8 cellular contexts compared by ENCODE assay signal in the genomic region with DNA sequence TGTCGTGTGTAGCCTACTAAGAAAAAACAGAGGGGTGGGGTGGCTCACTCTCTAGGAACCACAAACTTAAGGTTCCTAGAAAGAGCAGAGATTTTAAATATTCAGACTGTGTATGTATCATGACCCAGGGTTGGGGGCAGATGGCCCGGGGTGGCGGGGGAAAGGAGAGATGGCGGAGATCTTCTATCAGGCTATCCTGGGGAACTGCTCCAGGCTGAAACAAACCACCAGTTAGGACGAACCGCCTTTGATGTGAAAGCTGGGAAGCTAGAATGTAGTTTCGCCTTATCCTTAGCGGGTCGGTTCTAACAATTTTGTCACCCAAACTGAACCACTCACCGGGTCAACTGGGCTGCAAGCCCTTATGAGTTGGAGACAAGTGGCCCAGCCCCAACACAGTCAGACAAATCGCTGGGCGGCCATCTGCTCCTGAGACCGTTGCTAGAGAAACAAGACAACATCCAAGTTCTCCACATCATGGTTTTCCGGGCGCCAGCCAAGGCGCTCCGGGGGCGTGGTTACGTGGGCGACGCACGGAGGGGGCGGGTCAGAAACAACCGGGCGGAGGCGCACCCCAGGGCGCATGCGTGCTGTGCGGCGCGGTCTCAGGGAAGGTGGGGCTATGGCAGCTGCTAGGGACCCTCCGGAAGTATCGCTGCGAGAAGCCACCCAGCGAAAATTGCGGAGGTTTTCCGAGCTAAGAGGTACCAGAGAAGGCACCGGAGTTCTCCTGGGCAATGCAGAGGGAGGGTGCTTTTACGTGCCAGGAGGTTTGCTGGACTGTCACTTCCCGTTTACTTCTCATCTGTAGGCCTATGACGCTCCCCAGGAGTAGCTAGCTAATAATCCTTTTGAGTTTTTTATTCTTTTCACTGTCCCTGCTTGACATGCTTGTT. TPM values are rescaled to one million over a fixed set of nuclear protein-coding genes. Genes with fewer than 3 reads are reported as not detected.
DNase-seq lines count a peak whose midpoint lies in the region; ATAC-seq lines count a peak whose summit lies in the region.

A gene (plus strand): TSS at position 586 of the 896 bp plus-strand sequence. CDS start 37 bp downstream, at position 623.
A gene with protein sequence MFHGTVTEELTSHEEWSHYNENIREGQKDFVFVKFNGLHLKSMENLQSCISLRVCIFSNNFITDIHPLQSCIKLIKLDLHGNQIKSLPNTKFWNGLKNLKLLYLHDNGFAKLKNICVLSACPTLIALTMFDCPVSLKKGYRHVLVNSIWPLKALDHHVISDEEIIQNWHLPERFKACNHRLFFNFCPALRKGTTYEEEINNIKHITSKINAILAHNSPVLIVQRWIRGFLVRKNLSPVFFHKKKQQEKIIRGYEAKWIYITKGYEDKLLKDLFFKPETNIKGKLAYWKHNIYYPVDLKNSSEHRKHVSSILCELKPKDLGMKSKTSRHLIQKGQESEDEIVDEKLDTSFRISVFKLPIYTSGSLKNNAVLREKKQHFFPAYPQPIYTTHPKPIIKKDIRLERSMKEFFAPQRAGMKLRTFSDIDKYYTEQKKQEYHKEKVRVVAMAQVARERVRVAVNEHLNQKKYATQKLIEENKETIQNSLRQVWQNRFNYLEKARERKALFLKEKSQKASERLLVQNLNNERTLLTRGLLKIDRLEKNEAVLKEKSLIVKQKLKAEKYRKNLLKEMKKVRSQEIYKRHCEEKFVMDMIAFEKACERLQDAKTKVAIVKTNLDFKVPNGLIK (minus strand): TSS at position 520 of the 896 bp plus-strand sequence. CDS start 14,492 bp downstream, outside the sequence.

- no peaks in the 10 kb centered on the region for H3K36me3 ChIP-seq in effector memory CD4-positive, alpha-beta T cell (ENCODE audit: control insufficient read depth, insufficient read depth, low read length)

- peak; percentile 95 for ATAC-seq in GM21360 (IDR thresholded peaks at IDR 0.05; ENCODE audit: unreplicated experiment)

- no peaks in the 10 kb centered on the region for H3K27me3 ChIP-seq in effector memory CD4-positive, alpha-beta T cell (replicated peaks; ENCODE audit: control insufficient read depth, insufficient read depth, low read length, poor library complexity, severe bottlenecking)

- H3K4me1 ChIP-seq in effector memory CD4-positive, alpha-beta T cell (ENCODE audit: control insufficient read depth, insufficient read depth, low read length, poor library complexity, severe bottlenecking) = peaks cover 3% of the 10 kb centered on the region

- DNase-seq in COLO829 (ENCODE audit: low spot score) (peak; percentile 93), HT-29 (ENCODE audit: low spot score) (peak; percentile 95), lung microvascular endothelial cell (ENCODE audit: low read depth in 2 of 2) (peak; percentile 95 to 96)
- peak; percentile 91 for DNase-seq in NK-92 treated with Interleukin-12 subunit alpha and Interleukin-12 subunit beta, amount 100 ng/mL, for 24 hours (lab: John Stamatoyannopoulos, UW)
- DNase-seq in activated CD8-positive, alpha-beta memory T cell treated with anti-CD3 and anti-CD28 coated beads for 4 hours (ENCODE audit: low read depth in 2 of 2) = peak; percentile 89 to 92
- DNase-seq in effector memory CD4-positive, alpha-beta T cell = peak; percentile 91 to 94 (median 93)
- peak; percentile 90 to 96 (median 94) for DNase-seq in stimulated activated CD4-positive, alpha-beta T cell treated with anti-CD3 and anti-CD28 coated beads, TNF-alpha, amount 100 ng/mL, for 4 hours (ENCODE audit: low read depth in 3 of 3)

- H3K9me3 ChIP-seq in effector memory CD4-positive, alpha-beta T cell (ENCODE audit: control insufficient read depth, low read length) = no peaks in the 10 kb centered on the region

- peak within 1 kb of the TSS; percentile 69 for H3K27ac ChIP-seq in effector memory CD4-positive, alpha-beta T cell (ENCODE audit: insufficient read depth, low read length, poor library complexity, severe bottlenecking)

- peak within 1 kb of the TSS; percentile 62 for H3K4me3 ChIP-seq in effector memory CD4-positive, alpha-beta T cell (ENCODE audit: insufficient read depth, low read depth, low read length, poor library complexity, severe bottlenecking)

RNA-seq across cellular contexts. Expression of the first gene that starts in this region (rescaled TPM):
- 1.9 TPM in 2 replicates for total RNA-seq in HT-29 (2014; rRNA removed; shearing (Covaris generic))
- 7.4 and 8.1 TPM in 2 replicates for total RNA-seq in lung microvascular endothelial cell

RNA-seq across cellular contexts. Expression of the second gene that starts in this region (rescaled TPM):
- total RNA-seq in HT-29 (2014; rRNA removed; shearing (Covaris generic)) = not detected in 2 replicates
- under 0.01 and 0.22 TPM in 2 replicates for total RNA-seq in lung microvascular endothelial cell

Comparison
In these comparisons a context has a peak if more than half of its experiments do, and no peak if none do; other contexts are left out.
1. Peak in every context shown above with its lines: DNase-seq, ATAC-seq, H3K4me3 ChIP-seq and H3K27ac ChIP-seq.